ENCODE assay signal across 1 cellular context in genomic region chr1:235290740-235291502, GRCh38.
TF ChIP-seq lines count a peak whose summit lies in the region.

No MANE protein-coding gene starts in this region.

TF ChIP-seq in K562, 482 proteins besides CTCF, POLR2A, EP300 and RAD21:
- TF ChIP-seq ZNF121 (CRISPR knock-in tag; conservative IDR thresholded peaks at IDR 0.05) (0 out of 2 replicates have a peak, but pooled peaks have one; percentile 21), NFIC (IDR thresholded peaks at IDR 0.05) (no peak), ZFP36 (IDR thresholded peaks at IDR 0.05; ENCODE audit: low read depth, low read length, partially characterized antibody) (no peak), PYGO2 (tag; IDR thresholded peaks at IDR 0.05) (no peak), PKNOX1 (IDR thresholded peaks at IDR 0.05) (peak; percentile 4; the same call in 1 of the 2 replicates)
